In genomic region chr16:30096105-30096861, GRCh38 we compare ENCODE assay signal across 1 cellular context.
TF ChIP-seq lines count a peak whose summit lies in the region.

TSS of gene YPEL3 (minus strand) at chr16:30096213. CDS start at chr16:30095482, 731 bp downstream.

TF ChIP-seq in GM12878, 131 proteins besides CTCF, POLR2A, EP300 and RAD21 (continued from another document):
- no peak for TF ChIP-seq CHD1 (IDR thresholded peaks at IDR 0.05; ENCODE audit: low read depth, low read length)
- no peak for TF ChIP-seq PAX5 (IDR thresholded peaks at IDR 0.05; ENCODE audit: borderline replicate concordance, low read depth, low read length)
- peak; percentile 31 to 66; a peak in 2 of 4 replicates for TF ChIP-seq BHLHE40 (IDR thresholded peaks at IDR 0.05; ENCODE audit: borderline replicate concordance in 1 of 2, low read depth in 2 of 2, low read length in 1 of 2)
- no peak for TF ChIP-seq MXI1 (IDR thresholded peaks at IDR 0.05; ENCODE audit: low read depth, low read length)
- TF ChIP-seq, protein P1, sequence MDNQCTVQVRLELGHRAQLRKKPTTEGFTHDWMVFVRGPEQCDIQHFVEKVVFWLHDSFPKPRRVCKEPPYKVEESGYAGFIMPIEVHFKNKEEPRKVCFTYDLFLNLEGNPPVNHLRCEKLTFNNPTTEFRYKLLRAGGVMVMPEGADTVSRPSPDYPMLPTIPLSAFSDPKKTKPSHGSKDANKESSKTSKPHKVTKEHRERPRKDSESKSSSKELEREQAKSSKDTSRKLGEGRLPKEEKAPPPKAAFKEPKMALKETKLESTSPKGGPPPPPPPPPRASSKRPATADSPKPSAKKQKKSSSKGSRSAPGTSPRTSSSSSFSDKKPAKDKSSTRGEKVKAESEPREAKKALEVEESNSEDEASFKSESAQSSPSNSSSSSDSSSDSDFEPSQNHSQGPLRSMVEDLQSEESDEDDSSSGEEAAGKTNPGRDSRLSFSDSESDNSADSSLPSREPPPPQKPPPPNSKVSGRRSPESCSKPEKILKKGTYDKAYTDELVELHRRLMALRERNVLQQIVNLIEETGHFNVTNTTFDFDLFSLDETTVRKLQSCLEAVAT (IDR thresholded peaks at IDR 0.05), result peak; percentile 97
- TF ChIP-seq, protein P2, sequence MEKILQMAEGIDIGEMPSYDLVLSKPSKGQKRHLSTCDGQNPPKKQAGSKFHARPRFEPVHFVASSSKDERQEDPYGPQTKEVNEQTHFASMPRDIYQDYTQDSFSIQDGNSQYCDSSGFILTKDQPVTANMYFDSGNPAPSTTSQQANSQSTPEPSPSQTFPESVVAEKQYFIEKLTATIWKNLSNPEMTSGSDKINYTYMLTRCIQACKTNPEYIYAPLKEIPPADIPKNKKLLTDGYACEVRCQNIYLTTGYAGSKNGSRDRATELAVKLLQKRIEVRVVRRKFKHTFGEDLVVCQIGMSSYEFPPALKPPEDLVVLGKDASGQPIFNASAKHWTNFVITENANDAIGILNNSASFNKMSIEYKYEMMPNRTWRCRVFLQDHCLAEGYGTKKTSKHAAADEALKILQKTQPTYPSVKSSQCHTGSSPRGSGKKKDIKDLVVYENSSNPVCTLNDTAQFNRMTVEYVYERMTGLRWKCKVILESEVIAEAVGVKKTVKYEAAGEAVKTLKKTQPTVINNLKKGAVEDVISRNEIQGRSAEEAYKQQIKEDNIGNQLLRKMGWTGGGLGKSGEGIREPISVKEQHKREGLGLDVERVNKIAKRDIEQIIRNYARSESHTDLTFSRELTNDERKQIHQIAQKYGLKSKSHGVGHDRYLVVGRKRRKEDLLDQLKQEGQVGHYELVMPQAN (conservative IDR thresholded peaks at IDR 0.05), result peak; percentile 82
- no peak for TF ChIP-seq ATF7 (IDR thresholded peaks at IDR 0.05; ENCODE audit: low read depth)
- peak; percentile 87 for TF ChIP-seq CHD2 (IDR thresholded peaks at IDR 0.05; ENCODE audit: borderline replicate concordance, low read depth, low read length)
- TF ChIP-seq BCLAF1 (IDR thresholded peaks at IDR 0.05), result no peak
- TF ChIP-seq BACH1 (IDR thresholded peaks at IDR 0.05; ENCODE audit: borderline replicate concordance), result peak; percentile 26
- TF ChIP-seq NBN (IDR thresholded peaks at IDR 0.05), result no peak
- TF ChIP-seq KLF5 (IDR thresholded peaks at IDR 0.05; ENCODE audit: partially characterized antibody), result no peak
- peak; percentile 31 to 33; a peak in 2 of 4 replicates for TF ChIP-seq IKZF2 (IDR thresholded peaks at IDR 0.05)
- peak; percentile 80 for TF ChIP-seq GATAD2B (conservative IDR thresholded peaks at IDR 0.05; ENCODE audit: low read depth)
- TF ChIP-seq STAT1 (conservative IDR thresholded peaks at IDR 0.05), result no peak
- TF ChIP-seq ATF3 (IDR thresholded peaks at IDR 0.05; ENCODE audit: borderline replicate concordance, extremely low read depth, low read depth, low read length), result no peak
